1 cellular context compared by ENCODE assay signal in the genomic region with DNA sequence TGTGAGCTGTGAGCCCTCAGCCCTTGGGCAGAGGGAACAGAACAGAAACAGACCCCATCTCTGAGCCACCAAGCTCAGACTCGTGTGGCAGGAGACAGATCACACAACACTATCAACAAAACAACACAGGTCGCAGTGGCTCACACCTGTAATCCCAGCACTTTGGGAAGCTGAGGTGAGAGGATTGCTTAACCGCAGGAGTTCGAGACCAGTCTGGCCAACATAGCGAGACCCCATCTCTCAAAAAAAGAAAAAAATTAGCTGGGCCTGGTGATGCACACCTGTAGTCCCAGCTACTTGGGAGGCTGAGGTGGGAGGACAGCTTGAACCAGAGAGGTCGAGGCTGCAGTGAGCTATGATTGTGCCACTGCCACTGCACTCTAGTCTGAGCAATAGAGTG.
TF ChIP-seq lines count a peak whose summit lies in the region.

No MANE protein-coding gene starts in this region.

TF ChIP-seq in HepG2, 621 proteins besides CTCF, POLR2A, EP300 and RAD21:
- TF ChIP-seq ZNF121 (CRISPR knock-in tag; IDR thresholded peaks at IDR 0.05) (peak; percentile 87), FOXA1 (IDR thresholded peaks at IDR 0.05) (no peak), FOXA1 (CRISPR knock-in tag; IDR thresholded peaks at IDR 0.05) (no peak), ASH2L (IDR thresholded peaks at IDR 0.05; ENCODE audit: insufficient read length, low read depth, low read length) (no peak), FOXK2 (IDR thresholded peaks at IDR 0.05) (no peak)
- TF ChIP-seq, protein P1, sequence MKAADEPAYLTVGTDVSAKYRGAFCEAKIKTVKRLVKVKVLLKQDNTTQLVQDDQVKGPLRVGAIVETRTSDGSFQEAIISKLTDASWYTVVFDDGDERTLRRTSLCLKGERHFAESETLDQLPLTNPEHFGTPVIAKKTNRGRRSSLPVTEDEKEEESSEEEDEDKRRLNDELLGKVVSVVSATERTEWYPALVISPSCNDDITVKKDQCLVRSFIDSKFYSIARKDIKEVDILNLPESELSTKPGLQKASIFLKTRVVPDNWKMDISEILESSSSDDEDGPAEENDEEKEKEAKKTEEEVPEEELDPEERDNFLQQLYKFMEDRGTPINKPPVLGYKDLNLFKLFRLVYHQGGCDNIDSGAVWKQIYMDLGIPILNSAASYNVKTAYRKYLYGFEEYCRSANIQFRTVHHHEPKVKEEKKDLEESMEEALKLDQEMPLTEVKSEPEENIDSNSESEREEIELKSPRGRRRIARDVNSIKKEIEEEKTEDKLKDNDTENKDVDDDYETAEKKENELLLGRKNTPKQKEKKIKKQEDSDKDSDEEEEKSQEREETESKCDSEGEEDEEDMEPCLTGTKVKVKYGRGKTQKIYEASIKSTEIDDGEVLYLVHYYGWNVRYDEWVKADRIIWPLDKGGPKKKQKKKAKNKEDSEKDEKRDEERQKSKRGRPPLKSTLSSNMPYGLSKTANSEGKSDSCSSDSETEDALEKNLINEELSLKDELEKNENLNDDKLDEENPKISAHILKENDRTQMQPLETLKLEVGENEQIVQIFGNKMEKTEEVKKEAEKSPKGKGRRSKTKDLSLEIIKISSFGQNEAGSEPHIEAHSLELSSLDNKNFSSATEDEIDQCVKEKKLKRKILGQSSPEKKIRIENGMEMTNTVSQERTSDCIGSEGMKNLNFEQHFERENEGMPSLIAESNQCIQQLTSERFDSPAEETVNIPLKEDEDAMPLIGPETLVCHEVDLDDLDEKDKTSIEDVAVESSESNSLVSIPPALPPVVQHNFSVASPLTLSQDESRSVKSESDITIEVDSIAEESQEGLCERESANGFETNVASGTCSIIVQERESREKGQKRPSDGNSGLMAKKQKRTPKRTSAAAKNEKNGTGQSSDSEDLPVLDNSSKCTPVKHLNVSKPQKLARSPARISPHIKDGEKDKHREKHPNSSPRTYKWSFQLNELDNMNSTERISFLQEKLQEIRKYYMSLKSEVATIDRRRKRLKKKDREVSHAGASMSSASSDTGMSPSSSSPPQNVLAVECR (CRISPR knock-in tag; IDR thresholded peaks at IDR 0.05; ENCODE audit: borderline replicate concordance): 0 out of 2 replicates have a peak, but pooled peaks have one; percentile 18
